In genomic region chr16:79599837-79600635, GRCh38 we compare ENCODE assay signal across 8 cellular contexts. TPM values are rescaled to one million over a fixed set of nuclear protein-coding genes. Genes with fewer than 3 reads are reported as not detected.
DNase-seq lines count a peak whose midpoint lies in the region; ATAC-seq, FAIRE-seq and TF ChIP-seq lines count a peak whose summit lies in the region.

No MANE protein-coding gene starts in this region.

- peak; percentile 75 for DNase-seq in DMS153 treated with DMSO at 0.1 percent for 48 hours (lab: John Stamatoyannopoulos, UW; ENCODE audit: unreplicated experiment)
- DNase-seq in bronchial epithelial cell (ENCODE audit: low read depth) = no peak
- peak; percentile 53 for DNase-seq in iPS-NIHi7 (ENCODE audit: extremely low spot score)
- no peak for DNase-seq in SW 1271 (lab: John Stamatoyannopoulos, UW)

- no peaks in the 10 kb centered on the region for H3K27me3 ChIP-seq in bronchial epithelial cell (ENCODE audit: control insufficient read depth, insufficient read depth, low read length)
- H3K27me3 ChIP-seq in skeletal muscle tissue (ENCODE audit: control insufficient read depth in 3 of 3, insufficient read depth in 3 of 3, low read length in 3 of 3) = no peaks in the 10 kb centered on the region

- H3K9ac ChIP-seq in skeletal muscle tissue (ENCODE audit: low read depth in 1 of 3, low read length in 3 of 3) = peak overlapping the region; percentile 96 to 98 (median 97)

- H3K9me3 ChIP-seq in skeletal muscle tissue (ENCODE audit: control insufficient read depth in 3 of 3, low read length in 3 of 3) = no peaks in the 10 kb centered on the region

- no peak for TF ChIP-seq CTCF in bronchial epithelial cell (IDR thresholded peaks at IDR 0.05; ENCODE audit: insufficient read depth, low read length, severe bottlenecking)

- peaks cover 9 to 10% (median 10%) of the 10 kb centered on the region in 3 donors for H3K4me1 ChIP-seq in skeletal muscle tissue (ENCODE audit: control insufficient read depth in 3 of 3, insufficient read depth in 3 of 3, low read length in 3 of 3)

- no peak for FAIRE-seq in bronchial epithelial cell (lab: Jason Lieb, UNC)

- H3K36me3 ChIP-seq in bronchial epithelial cell (ENCODE audit: control insufficient read depth, insufficient read depth, low read length) = no peaks in the 10 kb centered on the region
- H3K36me3 ChIP-seq in skeletal muscle tissue (ENCODE audit: control insufficient read depth in 3 of 3, insufficient read depth in 3 of 3, low read length in 3 of 3) = peaks cover 2 to 5% (median 3%) of the 10 kb centered on the region in 3 donors

- H3K4me3 ChIP-seq in bronchial epithelial cell (ENCODE audit: low read depth, low read length) (peak overlapping the region; percentile 54), skeletal muscle tissue (ENCODE audit: low read length in 3 of 3) (peak overlapping the region; percentile 88 to 95 (median 89))

- peak overlapping the region; percentile 98 for H3K27ac ChIP-seq in skeletal muscle tissue (ENCODE audit: low read depth, low read length)

- ATAC-seq in HG03439 (IDR thresholded peaks at IDR 0.05; ENCODE audit: unreplicated experiment) = peak; percentile 46
- peak; percentile 45 for ATAC-seq in SK-N-SH treated with all-trans-retinoic acid at 6 μM for 48 hours
- no peak for ATAC-seq in GM18511 (IDR thresholded peaks at IDR 0.05; ENCODE audit: unreplicated experiment)

TF ChIP-seq in SK-N-SH treated with all-trans-retinoic acid at 6 μM for 48 hours, 23 proteins besides CTCF, POLR2A, EP300 and RAD21:
- TF ChIP-seq ARNTL (CRISPR knock-in tag; IDR thresholded peaks at IDR 0.05; ENCODE audit: borderline replicate concordance, low read depth) (no peak), OSR1 (CRISPR knock-in tag; IDR thresholded peaks at IDR 0.05) (no peak), TOX (CRISPR knock-in tag; IDR thresholded peaks at IDR 0.05; ENCODE audit: borderline replicate concordance) (no peak)
TF ChIP-seq in SK-N-SH treated with all-trans-retinoic acid at 6 μM for 48 hours: peak in this region for 0.

RNA-seq across cellular contexts. Expression of gene MAF, which starts 0.5 kb away (rescaled TPM):
- 4.2 and 6.3 TPM in 2 replicates for total RNA-seq in bronchial epithelial cell
- total RNA-seq in skeletal muscle tissue = 17.2 TPM

Comparison
In these comparisons a context has a peak if more than half of its experiments do, and no peak if none do; other contexts are left out.
1. DNase-seq: peak in DMS153 treated with DMSO at 0.1 percent for 48 hours (single experiment) and iPS-NIHi7 (single experiment); none in bronchial epithelial cell (single experiment) and SW 1271 (0 of 2).